1 cellular context compared by ENCODE assay signal in the genomic region with DNA sequence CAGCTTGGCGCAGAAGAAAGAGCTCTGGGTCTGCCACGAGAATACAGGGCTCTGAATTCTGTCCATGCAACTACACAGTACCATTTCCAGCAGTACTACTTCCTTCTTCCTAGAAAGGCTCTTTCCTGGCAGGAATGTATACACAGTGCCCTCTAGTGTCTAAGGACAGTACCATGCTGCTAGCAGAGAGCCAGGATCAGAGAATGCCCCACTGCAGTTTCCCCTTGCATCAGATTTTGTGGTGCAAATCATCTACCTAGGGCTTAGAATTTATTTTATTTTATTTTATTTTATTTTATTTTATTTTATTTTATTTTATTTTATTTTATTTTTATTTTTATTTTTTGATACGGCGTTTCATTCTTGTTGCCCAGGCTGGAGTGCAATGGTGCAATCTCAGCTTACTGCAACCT.
TF ChIP-seq lines count a peak whose summit lies in the region.

No MANE protein-coding gene starts in this region.

TF ChIP-seq in K562, 482 proteins besides CTCF, POLR2A, EP300 and RAD21 (continued from another document and continues in another):
- TF ChIP-seq NCOA1 (IDR thresholded peaks at IDR 0.05; ENCODE audit: low read depth) (no peak), POLR3A (IDR thresholded peaks at IDR 0.05; ENCODE audit: borderline replicate concordance, extremely low read depth, insufficient read depth, insufficient read length) (no peak), CXXC5 (CRISPR knock-in tag; IDR thresholded peaks at IDR 0.05) (peak; percentile 51; the same call in 1 of the 2 replicates), NFYB (IDR thresholded peaks at IDR 0.05; ENCODE audit: extremely low read depth, insufficient read length) (no peak), TCF3 (CRISPR knock-in tag; IDR thresholded peaks at IDR 0.05) (no peak), ZBTB17 (CRISPR knock-in tag; IDR thresholded peaks at IDR 0.05) (no peak), HLTF (IDR thresholded peaks at IDR 0.05) (no peak), ZFPM2 (CRISPR knock-in tag; IDR thresholded peaks at IDR 0.05) (no peak), ZNF584 (CRISPR knock-in tag; IDR thresholded peaks at IDR 0.05; ENCODE audit: low read depth) (no peak), ZFP1 (CRISPR knock-in tag; IDR thresholded peaks at IDR 0.05) (no peak), RFX7 (CRISPR knock-in tag; IDR thresholded peaks at IDR 0.05) (no peak), FOXK2 (conservative IDR thresholded peaks at IDR 0.05 in 1 of 2, IDR thresholded peaks at IDR 0.05 in 1 of 2; ENCODE audit: low read depth in 2 of 2) (no peak), NFIX (CRISPR knock-in tag; IDR thresholded peaks at IDR 0.05; ENCODE audit: low read depth) (no peak), SMARCA5 (IDR thresholded peaks at IDR 0.05) (peak; percentile 95), ZC3H4 (CRISPR knock-in tag; IDR thresholded peaks at IDR 0.05; ENCODE audit: borderline replicate concordance) (no peak), HMG20A (CRISPR knock-in tag; conservative IDR thresholded peaks at IDR 0.05) (no peak), ARHGAP35 (IDR thresholded peaks at IDR 0.05; ENCODE audit: partially characterized antibody) (no peak), GTF2E2 (tag; IDR thresholded peaks at IDR 0.05) (no peak), BRCA1 (IDR thresholded peaks at IDR 0.05) (no peak), BRCA1 (CRISPR knock-in tag; IDR thresholded peaks at IDR 0.05) (no peak), KLF10 (CRISPR knock-in tag; IDR thresholded peaks at IDR 0.05) (no peak), ZEB2 (IDR thresholded peaks at IDR 0.05) (peak; percentile 36; the same call in 1 of the 2 replicates), ATF1 (CRISPR knock-in tag; IDR thresholded peaks at IDR 0.05) (no peak), ATF1 (tag; IDR thresholded peaks at IDR 0.05) (no peak), SAP30 (IDR thresholded peaks at IDR 0.05; ENCODE audit: borderline replicate concordance, insufficient read depth, low read depth, low read length, poor library complexity, severe bottlenecking) (no peak), ERF (CRISPR knock-in tag; IDR thresholded peaks at IDR 0.05) (no peak), JUN (IDR thresholded peaks at IDR 0.05; ENCODE audit: borderline replicate concordance, low read depth, low read length) (peak; percentile 36; the same call in 1 of the 2 replicates), JUN (CRISPR knock-in tag; IDR thresholded peaks at IDR 0.05; ENCODE audit: borderline replicate concordance) (no peak), EGR1 (conservative IDR thresholded peaks at IDR 0.05) (no peak), HDGF (IDR thresholded peaks at IDR 0.05) (no peak), SREBF2 (CRISPR knock-in tag; IDR thresholded peaks at IDR 0.05) (no peak), RBM25 (IDR thresholded peaks at IDR 0.05; ENCODE audit: low read depth, low read length, severe bottlenecking) (peak; percentile 97), ZNF780A (CRISPR knock-in tag; IDR thresholded peaks at IDR 0.05) (no peak), NFE2 (IDR thresholded peaks at IDR 0.05; ENCODE audit: low read depth) (no peak), NCOA2 (IDR thresholded peaks at IDR 0.05; ENCODE audit: partially characterized antibody in 2 of 2) (no peak), RBFOX2 (IDR thresholded peaks at IDR 0.05; ENCODE audit: low read depth, low read length) (no peak)
- TF ChIP-seq, protein P1, sequence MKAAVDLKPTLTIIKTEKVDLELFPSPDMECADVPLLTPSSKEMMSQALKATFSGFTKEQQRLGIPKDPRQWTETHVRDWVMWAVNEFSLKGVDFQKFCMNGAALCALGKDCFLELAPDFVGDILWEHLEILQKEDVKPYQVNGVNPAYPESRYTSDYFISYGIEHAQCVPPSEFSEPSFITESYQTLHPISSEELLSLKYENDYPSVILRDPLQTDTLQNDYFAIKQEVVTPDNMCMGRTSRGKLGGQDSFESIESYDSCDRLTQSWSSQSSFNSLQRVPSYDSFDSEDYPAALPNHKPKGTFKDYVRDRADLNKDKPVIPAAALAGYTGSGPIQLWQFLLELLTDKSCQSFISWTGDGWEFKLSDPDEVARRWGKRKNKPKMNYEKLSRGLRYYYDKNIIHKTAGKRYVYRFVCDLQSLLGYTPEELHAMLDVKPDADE (conservative IDR thresholded peaks at IDR 0.05; ENCODE audit: control insufficient read depth, low read depth, low read length), result no peak
- TF ChIP-seq, protein P2, sequence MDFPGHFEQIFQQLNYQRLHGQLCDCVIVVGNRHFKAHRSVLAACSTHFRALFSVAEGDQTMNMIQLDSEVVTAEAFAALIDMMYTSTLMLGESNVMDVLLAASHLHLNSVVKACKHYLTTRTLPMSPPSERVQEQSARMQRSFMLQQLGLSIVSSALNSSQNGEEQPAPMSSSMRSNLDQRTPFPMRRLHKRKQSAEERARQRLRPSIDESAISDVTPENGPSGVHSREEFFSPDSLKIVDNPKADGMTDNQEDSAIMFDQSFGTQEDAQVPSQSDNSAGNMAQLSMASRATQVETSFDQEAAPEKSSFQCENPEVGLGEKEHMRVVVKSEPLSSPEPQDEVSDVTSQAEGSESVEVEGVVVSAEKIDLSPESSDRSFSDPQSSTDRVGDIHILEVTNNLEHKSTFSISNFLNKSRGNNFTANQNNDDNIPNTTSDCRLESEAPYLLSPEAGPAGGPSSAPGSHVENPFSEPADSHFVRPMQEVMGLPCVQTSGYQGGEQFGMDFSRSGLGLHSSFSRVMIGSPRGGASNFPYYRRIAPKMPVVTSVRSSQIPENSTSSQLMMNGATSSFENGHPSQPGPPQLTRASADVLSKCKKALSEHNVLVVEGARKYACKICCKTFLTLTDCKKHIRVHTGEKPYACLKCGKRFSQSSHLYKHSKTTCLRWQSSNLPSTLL (IDR thresholded peaks at IDR 0.05), result no peak
- TF ChIP-seq, protein P3, sequence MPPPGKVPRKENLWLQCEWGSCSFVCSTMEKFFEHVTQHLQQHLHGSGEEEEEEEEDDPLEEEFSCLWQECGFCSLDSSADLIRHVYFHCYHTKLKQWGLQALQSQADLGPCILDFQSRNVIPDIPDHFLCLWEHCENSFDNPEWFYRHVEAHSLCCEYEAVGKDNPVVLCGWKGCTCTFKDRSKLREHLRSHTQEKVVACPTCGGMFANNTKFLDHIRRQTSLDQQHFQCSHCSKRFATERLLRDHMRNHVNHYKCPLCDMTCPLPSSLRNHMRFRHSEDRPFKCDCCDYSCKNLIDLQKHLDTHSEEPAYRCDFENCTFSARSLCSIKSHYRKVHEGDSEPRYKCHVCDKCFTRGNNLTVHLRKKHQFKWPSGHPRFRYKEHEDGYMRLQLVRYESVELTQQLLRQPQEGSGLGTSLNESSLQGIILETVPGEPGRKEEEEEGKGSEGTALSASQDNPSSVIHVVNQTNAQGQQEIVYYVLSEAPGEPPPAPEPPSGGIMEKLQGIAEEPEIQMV (tag; conservative IDR thresholded peaks at IDR 0.05; ENCODE audit: low read depth), result no peak
- TF ChIP-seq, protein P4, sequence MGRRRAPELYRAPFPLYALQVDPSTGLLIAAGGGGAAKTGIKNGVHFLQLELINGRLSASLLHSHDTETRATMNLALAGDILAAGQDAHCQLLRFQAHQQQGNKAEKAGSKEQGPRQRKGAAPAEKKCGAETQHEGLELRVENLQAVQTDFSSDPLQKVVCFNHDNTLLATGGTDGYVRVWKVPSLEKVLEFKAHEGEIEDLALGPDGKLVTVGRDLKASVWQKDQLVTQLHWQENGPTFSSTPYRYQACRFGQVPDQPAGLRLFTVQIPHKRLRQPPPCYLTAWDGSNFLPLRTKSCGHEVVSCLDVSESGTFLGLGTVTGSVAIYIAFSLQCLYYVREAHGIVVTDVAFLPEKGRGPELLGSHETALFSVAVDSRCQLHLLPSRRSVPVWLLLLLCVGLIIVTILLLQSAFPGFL (CRISPR knock-in tag; IDR thresholded peaks at IDR 0.05), result no peak
- TF ChIP-seq, protein P5, sequence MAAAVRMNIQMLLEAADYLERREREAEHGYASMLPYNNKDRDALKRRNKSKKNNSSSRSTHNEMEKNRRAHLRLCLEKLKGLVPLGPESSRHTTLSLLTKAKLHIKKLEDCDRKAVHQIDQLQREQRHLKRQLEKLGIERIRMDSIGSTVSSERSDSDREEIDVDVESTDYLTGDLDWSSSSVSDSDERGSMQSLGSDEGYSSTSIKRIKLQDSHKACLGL (CRISPR knock-in tag; IDR thresholded peaks at IDR 0.05; ENCODE audit: borderline replicate concordance, poor library complexity, severe bottlenecking), result no peak
- TF ChIP-seq, protein P6, sequence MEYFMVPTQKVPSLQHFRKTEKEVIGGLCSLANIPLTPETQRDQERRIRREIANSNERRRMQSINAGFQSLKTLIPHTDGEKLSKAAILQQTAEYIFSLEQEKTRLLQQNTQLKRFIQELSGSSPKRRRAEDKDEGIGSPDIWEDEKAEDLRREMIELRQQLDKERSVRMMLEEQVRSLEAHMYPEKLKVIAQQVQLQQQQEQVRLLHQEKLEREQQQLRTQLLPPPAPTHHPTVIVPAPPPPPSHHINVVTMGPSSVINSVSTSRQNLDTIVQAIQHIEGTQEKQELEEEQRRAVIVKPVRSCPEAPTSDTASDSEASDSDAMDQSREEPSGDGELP (CRISPR knock-in tag; IDR thresholded peaks at IDR 0.05; ENCODE audit: borderline replicate concordance), result no peak
- TF ChIP-seq, protein P7, sequence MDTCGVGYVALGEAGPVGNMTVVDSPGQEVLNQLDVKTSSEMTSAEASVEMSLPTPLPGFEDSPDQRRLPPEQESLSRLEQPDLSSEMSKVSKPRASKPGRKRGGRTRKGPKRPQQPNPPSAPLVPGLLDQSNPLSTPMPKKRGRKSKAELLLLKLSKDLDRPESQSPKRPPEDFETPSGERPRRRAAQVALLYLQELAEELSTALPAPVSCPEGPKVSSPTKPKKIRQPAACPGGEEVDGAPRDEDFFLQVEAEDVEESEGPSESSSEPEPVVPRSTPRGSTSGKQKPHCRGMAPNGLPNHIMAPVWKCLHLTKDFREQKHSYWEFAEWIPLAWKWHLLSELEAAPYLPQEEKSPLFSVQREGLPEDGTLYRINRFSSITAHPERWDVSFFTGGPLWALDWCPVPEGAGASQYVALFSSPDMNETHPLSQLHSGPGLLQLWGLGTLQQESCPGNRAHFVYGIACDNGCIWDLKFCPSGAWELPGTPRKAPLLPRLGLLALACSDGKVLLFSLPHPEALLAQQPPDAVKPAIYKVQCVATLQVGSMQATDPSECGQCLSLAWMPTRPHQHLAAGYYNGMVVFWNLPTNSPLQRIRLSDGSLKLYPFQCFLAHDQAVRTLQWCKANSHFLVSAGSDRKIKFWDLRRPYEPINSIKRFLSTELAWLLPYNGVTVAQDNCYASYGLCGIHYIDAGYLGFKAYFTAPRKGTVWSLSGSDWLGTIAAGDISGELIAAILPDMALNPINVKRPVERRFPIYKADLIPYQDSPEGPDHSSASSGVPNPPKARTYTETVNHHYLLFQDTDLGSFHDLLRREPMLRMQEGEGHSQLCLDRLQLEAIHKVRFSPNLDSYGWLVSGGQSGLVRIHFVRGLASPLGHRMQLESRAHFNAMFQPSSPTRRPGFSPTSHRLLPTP (IDR thresholded peaks at IDR 0.05; ENCODE audit: borderline replicate concordance, extremely low read depth, insufficient read length), result no peak
- TF ChIP-seq, protein P8, sequence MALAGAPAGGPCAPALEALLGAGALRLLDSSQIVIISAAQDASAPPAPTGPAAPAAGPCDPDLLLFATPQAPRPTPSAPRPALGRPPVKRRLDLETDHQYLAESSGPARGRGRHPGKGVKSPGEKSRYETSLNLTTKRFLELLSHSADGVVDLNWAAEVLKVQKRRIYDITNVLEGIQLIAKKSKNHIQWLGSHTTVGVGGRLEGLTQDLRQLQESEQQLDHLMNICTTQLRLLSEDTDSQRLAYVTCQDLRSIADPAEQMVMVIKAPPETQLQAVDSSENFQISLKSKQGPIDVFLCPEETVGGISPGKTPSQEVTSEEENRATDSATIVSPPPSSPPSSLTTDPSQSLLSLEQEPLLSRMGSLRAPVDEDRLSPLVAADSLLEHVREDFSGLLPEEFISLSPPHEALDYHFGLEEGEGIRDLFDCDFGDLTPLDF (CRISPR knock-in tag; IDR thresholded peaks at IDR 0.05), result no peak
- TF ChIP-seq, protein P9, sequence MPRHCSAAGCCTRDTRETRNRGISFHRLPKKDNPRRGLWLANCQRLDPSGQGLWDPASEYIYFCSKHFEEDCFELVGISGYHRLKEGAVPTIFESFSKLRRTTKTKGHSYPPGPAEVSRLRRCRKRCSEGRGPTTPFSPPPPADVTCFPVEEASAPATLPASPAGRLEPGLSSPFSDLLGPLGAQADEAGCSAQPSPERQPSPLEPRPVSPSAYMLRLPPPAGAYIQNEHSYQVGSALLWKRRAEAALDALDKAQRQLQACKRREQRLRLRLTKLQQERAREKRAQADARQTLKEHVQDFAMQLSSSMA (CRISPR knock-in tag; IDR thresholded peaks at IDR 0.05), result no peak
- TF ChIP-seq, protein P10, sequence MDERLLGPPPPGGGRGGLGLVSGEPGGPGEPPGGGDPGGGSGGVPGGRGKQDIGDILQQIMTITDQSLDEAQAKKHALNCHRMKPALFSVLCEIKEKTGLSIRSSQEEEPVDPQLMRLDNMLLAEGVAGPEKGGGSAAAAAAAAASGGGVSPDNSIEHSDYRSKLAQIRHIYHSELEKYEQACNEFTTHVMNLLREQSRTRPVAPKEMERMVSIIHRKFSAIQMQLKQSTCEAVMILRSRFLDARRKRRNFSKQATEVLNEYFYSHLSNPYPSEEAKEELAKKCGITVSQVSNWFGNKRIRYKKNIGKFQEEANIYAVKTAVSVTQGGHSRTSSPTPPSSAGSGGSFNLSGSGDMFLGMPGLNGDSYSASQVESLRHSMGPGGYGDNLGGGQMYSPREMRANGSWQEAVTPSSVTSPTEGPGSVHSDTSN (CRISPR knock-in tag; IDR thresholded peaks at IDR 0.05; ENCODE audit: low read depth), result no peak
- TF ChIP-seq, protein P10 (tag; conservative IDR thresholded peaks at IDR 0.05; ENCODE audit: low read depth), result no peak
- TF ChIP-seq, protein P11, sequence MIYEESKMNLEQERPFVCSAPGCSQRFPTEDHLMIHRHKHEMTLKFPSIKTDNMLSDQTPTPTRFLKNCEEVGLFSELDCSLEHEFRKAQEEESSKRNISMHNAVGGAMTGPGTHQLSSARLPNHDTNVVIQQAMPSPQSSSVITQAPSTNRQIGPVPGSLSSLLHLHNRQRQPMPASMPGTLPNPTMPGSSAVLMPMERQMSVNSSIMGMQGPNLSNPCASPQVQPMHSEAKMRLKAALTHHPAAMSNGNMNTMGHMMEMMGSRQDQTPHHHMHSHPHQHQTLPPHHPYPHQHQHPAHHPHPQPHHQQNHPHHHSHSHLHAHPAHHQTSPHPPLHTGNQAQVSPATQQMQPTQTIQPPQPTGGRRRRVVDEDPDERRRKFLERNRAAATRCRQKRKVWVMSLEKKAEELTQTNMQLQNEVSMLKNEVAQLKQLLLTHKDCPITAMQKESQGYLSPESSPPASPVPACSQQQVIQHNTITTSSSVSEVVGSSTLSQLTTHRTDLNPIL (CRISPR knock-in tag; IDR thresholded peaks at IDR 0.05), result no peak
